In genomic region chr3:128725932-128726690, GRCh38 we compare ENCODE assay signal across 1 cellular context.
TF ChIP-seq lines count a peak whose summit lies in the region.

Gene RAB7A, plus strand, starts transcription at chr3:128726183. Its CDS starts 69,185 bp downstream, at chr3:128795368.

TF ChIP-seq in HepG2, 621 proteins besides CTCF, POLR2A, EP300 and RAD21 (continued from another document and continues in another):
- TF ChIP-seq CBX2 (IDR thresholded peaks at IDR 0.05; ENCODE audit: low read depth, low read length) (no peak), CBX2 (CRISPR knock-in tag; IDR thresholded peaks at IDR 0.05; ENCODE audit: low read depth) (no peak), ATF1 (CRISPR knock-in tag; IDR thresholded peaks at IDR 0.05) (0 out of 2 replicates have a peak, but pooled peaks have one; percentile 22), SMYD3 (CRISPR knock-in tag; IDR thresholded peaks at IDR 0.05) (0 out of 2 replicates have a peak, but pooled peaks have one; percentile 10), ZNF10 (CRISPR knock-in tag; IDR thresholded peaks at IDR 0.05; ENCODE audit: borderline replicate concordance, low read depth) (no peak), ZNF335 (CRISPR knock-in tag; IDR thresholded peaks at IDR 0.05) (peak; percentile 93), ZFY (CRISPR knock-in tag; IDR thresholded peaks at IDR 0.05) (peak; percentile 99), NFYC (CRISPR knock-in tag; IDR thresholded peaks at IDR 0.05) (no peak; the same call in 1 of the 2 replicates), PITX1 (CRISPR knock-in tag; IDR thresholded peaks at IDR 0.05) (0 out of 2 replicates have a peak, but pooled peaks have one; percentile 19), PATZ1 (CRISPR knock-in tag; IDR thresholded peaks at IDR 0.05) (peak; percentile 51), HDAC1 (CRISPR knock-in tag; IDR thresholded peaks at IDR 0.05) (peak; percentile 57; the same call in 1 of the 2 replicates), ZNF510 (CRISPR knock-in tag; IDR thresholded peaks at IDR 0.05; ENCODE audit: low read depth) (no peak), TOE1 (CRISPR knock-in tag; IDR thresholded peaks at IDR 0.05) (no peak), TAF1 (CRISPR knock-in tag; IDR thresholded peaks at IDR 0.05) (peak; percentile 83), KLF15 (CRISPR knock-in tag; IDR thresholded peaks at IDR 0.05; ENCODE audit: borderline replicate concordance) (peak; percentile 45; the same call in 1 of the 2 replicates), ZNF280B (CRISPR knock-in tag; IDR thresholded peaks at IDR 0.05; ENCODE audit: borderline replicate concordance) (peak; percentile 64; the same call in 1 of the 2 replicates), ZNF563 (CRISPR knock-in tag; IDR thresholded peaks at IDR 0.05) (peak; percentile 96), PREB (CRISPR knock-in tag; IDR thresholded peaks at IDR 0.05) (peak; percentile 67; the same call in 1 of the 2 replicates), HES4 (CRISPR knock-in tag; IDR thresholded peaks at IDR 0.05; ENCODE audit: borderline replicate concordance) (peak; percentile 93), KDM5A (IDR thresholded peaks at IDR 0.05; ENCODE audit: borderline replicate concordance, low read length) (peak; percentile 66), RARA (CRISPR knock-in tag; IDR thresholded peaks at IDR 0.05) (peak; percentile 55; the same call in 1 of the 2 replicates), ZNF101 (CRISPR knock-in tag; IDR thresholded peaks at IDR 0.05; ENCODE audit: borderline replicate concordance, low read depth) (no peak), STAT6 (CRISPR knock-in tag; IDR thresholded peaks at IDR 0.05; ENCODE audit: borderline replicate concordance) (no peak), ZNF749 (CRISPR knock-in tag; IDR thresholded peaks at IDR 0.05; ENCODE audit: borderline replicate concordance) (peak; percentile 67; the same call in 1 of the 2 replicates), ZNF446 (CRISPR knock-in tag; IDR thresholded peaks at IDR 0.05) (peak; percentile 93; the same call in 1 of the 2 replicates), TRIM24 (CRISPR knock-in tag; IDR thresholded peaks at IDR 0.05) (no peak), MAFK (conservative IDR thresholded peaks at IDR 0.05 in 1 of 2, IDR thresholded peaks at IDR 0.05 in 1 of 2; ENCODE audit: low read length in 2 of 2) (no peak), ZNF18 (CRISPR knock-in tag; IDR thresholded peaks at IDR 0.05; ENCODE audit: insufficient replicate concordance) (peak; percentile 50), MED1 (CRISPR knock-in tag; IDR thresholded peaks at IDR 0.05) (peak; percentile 81), PRDM10 (CRISPR knock-in tag; IDR thresholded peaks at IDR 0.05; ENCODE audit: low read depth) (no peak), TGIF2 (CRISPR knock-in tag; IDR thresholded peaks at IDR 0.05) (peak; percentile 59; the same call in 1 of the 2 replicates), ZNF589 (CRISPR knock-in tag; conservative IDR thresholded peaks at IDR 0.05) (peak; percentile 59; the same call in 1 of the 2 replicates), NR0B2 (CRISPR knock-in tag; IDR thresholded peaks at IDR 0.05) (0 out of 2 replicates have a peak, but pooled peaks have one; percentile 13), SP140L (CRISPR knock-in tag; IDR thresholded peaks at IDR 0.05; ENCODE audit: borderline replicate concordance) (no peak), KLF16 (CRISPR knock-in tag; IDR thresholded peaks at IDR 0.05) (peak in 1 of 2 experiments; percentile 64; a peak in 1 of 4 replicates), PCBP1 (IDR thresholded peaks at IDR 0.05; ENCODE audit: borderline replicate concordance, low read depth, low read length) (0 out of 2 replicates have a peak, but pooled peaks have one; percentile 75), ZNF138 (CRISPR knock-in tag; IDR thresholded peaks at IDR 0.05; ENCODE audit: low read depth) (no peak), ZNF564 (CRISPR knock-in tag; IDR thresholded peaks at IDR 0.05) (no peak), SP5 (CRISPR knock-in tag; IDR thresholded peaks at IDR 0.05; ENCODE audit: borderline replicate concordance, low read depth) (peak; percentile 73; the same call in 1 of the 2 replicates), ZNF772 (CRISPR knock-in tag; IDR thresholded peaks at IDR 0.05) (no peak; the same call in 1 of the 2 replicates), ZNF891 (CRISPR knock-in tag; IDR thresholded peaks at IDR 0.05) (peak; percentile 26; the same call in 1 of the 2 replicates), ZNF607 (CRISPR knock-in tag; IDR thresholded peaks at IDR 0.05; ENCODE audit: borderline replicate concordance) (peak; percentile 92), ZBTB42 (CRISPR knock-in tag; IDR thresholded peaks at IDR 0.05) (no peak), ZNF570 (CRISPR knock-in tag; IDR thresholded peaks at IDR 0.05; ENCODE audit: borderline replicate concordance) (no peak), AHDC1 (CRISPR knock-in tag; IDR thresholded peaks at IDR 0.05; ENCODE audit: borderline replicate concordance) (no peak; the same call in 1 of the 2 replicates), SIN3B (IDR thresholded peaks at IDR 0.05; ENCODE audit: low read length) (no peak)
